ENCODE assay signal across 8 cellular contexts in the genomic region with DNA sequence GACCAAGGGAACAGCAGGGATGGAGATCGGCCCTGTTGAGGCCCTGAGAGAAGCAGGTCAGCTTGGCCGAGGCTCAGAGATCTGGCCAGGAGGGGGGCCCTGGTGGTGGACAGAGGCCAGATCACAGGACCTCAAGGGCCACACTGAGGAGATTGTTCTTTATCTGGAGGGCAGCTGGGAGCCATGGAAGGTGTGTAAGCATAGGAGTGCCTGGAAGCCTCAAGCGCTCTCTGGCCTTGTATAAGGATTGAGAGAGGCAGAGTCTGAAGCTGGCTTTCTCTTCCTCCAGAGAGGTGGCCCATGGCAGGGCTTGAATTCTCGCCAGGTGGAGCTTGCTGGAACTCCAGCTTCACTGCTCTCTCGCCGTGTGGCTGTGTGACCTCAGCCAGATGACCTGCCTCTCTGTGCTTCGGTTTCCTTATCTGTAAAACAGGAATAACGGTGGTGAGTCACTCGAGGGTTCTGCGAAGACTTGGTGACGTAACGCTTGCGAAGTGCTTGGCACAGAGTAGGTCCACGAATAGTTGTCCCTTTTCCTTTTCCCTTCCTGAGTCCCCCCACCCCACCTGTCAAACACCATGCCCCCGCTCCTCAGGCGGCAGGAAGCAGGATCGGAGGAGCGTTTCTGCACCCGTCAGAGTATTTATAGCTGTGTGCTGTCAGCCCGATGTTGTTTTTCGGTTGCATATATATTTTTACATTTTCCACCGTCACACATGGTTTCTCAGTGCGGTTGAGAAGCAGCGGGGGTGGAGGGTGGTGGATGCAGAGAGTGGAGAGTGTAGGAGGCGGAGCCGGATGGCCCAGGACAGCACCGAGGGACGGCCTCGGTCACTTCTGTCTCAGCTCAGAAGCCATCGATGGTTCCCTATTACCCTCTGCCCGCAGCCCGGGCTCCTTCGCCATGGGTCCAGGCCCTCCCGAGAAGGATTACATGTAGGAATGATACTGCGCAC. TPM values are rescaled to one million over a fixed set of nuclear protein-coding genes. Genes with fewer than 3 reads are reported as not detected.
DNase-seq lines count a peak whose midpoint lies in the region; ATAC-seq lines count a peak whose summit lies in the region.

No MANE protein-coding gene starts in this region.

- H3K36me3 ChIP-seq in naive thymus-derived CD4-positive, alpha-beta T cell (ENCODE audit: control insufficient read depth in 2 of 3, insufficient read depth in 3 of 3, low read length in 3 of 3) = no peaks in the 10 kb centered on the region
- H3K36me3 ChIP-seq in thymus (ENCODE audit: control insufficient read depth, insufficient read depth) = no peaks in the 10 kb centered on the region

- intact Hi-C loops in naive thymus-derived CD4-positive, alpha-beta T cell (cut with micrococcal nuclease) = loop anchor here (1.0 to 5.0 kb wide), 5 partner anchors 16 to 114 kb away; a partner anchor contains a TSS

- no peaks in the 10 kb centered on the region for H3K27me3 Mint-ChIP-seq in naive thymus-derived CD4-positive, alpha-beta T cell

- no peaks in the 10 kb centered on the region for H3K9me3 Mint-ChIP-seq in activated naive CD4-positive, alpha-beta T cell treated with anti-CD3 and anti-CD28 coated beads, Interleukin-2, amount 50 U/mL, for 72 hours
- H3K9me3 Mint-ChIP-seq in naive thymus-derived CD4-positive, alpha-beta T cell = peaks cover 0 to 1% (median 0%) of the 10 kb centered on the region in 11 donors

- H3K4me3 ChIP-seq in naive thymus-derived CD4-positive, alpha-beta T cell (ENCODE audit: low read length) = peak overlapping the region; percentile 64
- H3K4me3 ChIP-seq in thymus (ENCODE audit: low read length) = peak overlapping the region; percentile 42

- 19% methylated on average over 35 of the region's 35 CpGs for WGBS in thymus

- POLR2A ChIA-PET in naive thymus-derived CD4-positive, alpha-beta T cell (lab: Charles Lee) = interaction anchor here (0.7 to 1.8 kb wide), 9 partner anchors 9 to 236 kb away, joined by 3 to 20 read pairs (median 5); no protein-coding TSS in a partner anchor

- peaks cover 15 to 22% of the 10 kb centered on the region in 2 donors for H3K4me1 ChIP-seq in naive thymus-derived CD4-positive, alpha-beta T cell (ENCODE audit: control insufficient read depth in 2 of 2, insufficient read depth in 2 of 2, low read length in 2 of 2)
- H3K4me1 ChIP-seq in thymus (ENCODE audit: control insufficient read depth, insufficient read depth, low read length) = peaks cover 22% of the 10 kb centered on the region

- DNase-seq in RPMI8226 (peak; percentile 91), SHP77 treated with DMSO at 0.1 percent for 48 hours (lab: John Stamatoyannopoulos, UW) (no peak), GOT3 (lab: John Stamatoyannopoulos, UW) (no peak)
- peak; percentile 75 to 87 for DNase-seq in activated naive CD4-positive, alpha-beta T cell treated with anti-CD3 and anti-CD28 coated beads, Interleukin-2, amount 50 U/mL, for 72 hours (ENCODE audit: low spot score in 2 of 2)
- DNase-seq in naive thymus-derived CD4-positive, alpha-beta T cell = peak; percentile 16 to 79 (median 43)

- no peaks in the 10 kb centered on the region for H3K9me3 ChIP-seq in naive thymus-derived CD4-positive, alpha-beta T cell (ENCODE audit: control insufficient read depth in 2 of 3, low read length in 3 of 3)
- H3K9me3 ChIP-seq in thymus (ENCODE audit: control insufficient read depth) = no peaks in the 10 kb centered on the region

- peak overlapping the region; percentile 80 to 96 (median 89) for H3K4me3 Mint-ChIP-seq in naive thymus-derived CD4-positive, alpha-beta T cell

- ATAC-seq in GM18499 (IDR thresholded peaks at IDR 0.05; ENCODE audit: insufficient read depth, unreplicated experiment) (peak; percentile 42), HG02763 (IDR thresholded peaks at IDR 0.05; ENCODE audit: unreplicated experiment) (peak; percentile 76)
- peak; percentile 76 to 80 for ATAC-seq in activated naive CD4-positive, alpha-beta T cell treated with anti-CD3 and anti-CD28 coated beads, Interleukin-2, amount 50 U/mL, for 72 hours
- ATAC-seq in naive thymus-derived CD4-positive, alpha-beta T cell = peak; percentile 79

- H3K27me3 ChIP-seq in naive thymus-derived CD4-positive, alpha-beta T cell (ENCODE audit: control insufficient read depth in 2 of 2, insufficient read depth in 2 of 2, low read length in 2 of 2) = no peaks in the 10 kb centered on the region
- H3K27me3 ChIP-seq in thymus (ENCODE audit: control insufficient read depth, insufficient read depth) = no peaks in the 10 kb centered on the region

- H3K27ac ChIP-seq in naive thymus-derived CD4-positive, alpha-beta T cell (ENCODE audit: low read depth, low read length) = peak overlapping the region; percentile 59
- H3K27ac ChIP-seq in thymus (ENCODE audit: low read depth) = peak overlapping the region; percentile 92

- CTCF ChIA-PET in naive thymus-derived CD4-positive, alpha-beta T cell (lab: Charles Lee) = interaction anchor here (0.7 to 3.1 kb wide), 4 partner anchors 10 to 34 kb away, joined by 3 to 16 read pairs (median 5); no protein-coding TSS in a partner anchor

- peak overlapping the region; percentile 98 to 99 for H3K27ac Mint-ChIP-seq in activated naive CD4-positive, alpha-beta T cell treated with anti-CD3 and anti-CD28 coated beads, Interleukin-2, amount 50 U/mL, for 72 hours
- peak overlapping the region; percentile 84 to 95 (median 90) for H3K27ac Mint-ChIP-seq in naive thymus-derived CD4-positive, alpha-beta T cell

- no peaks in the 10 kb centered on the region for H3K36me3 Mint-ChIP-seq in activated naive CD4-positive, alpha-beta T cell treated with anti-CD3 and anti-CD28 coated beads, Interleukin-2, amount 50 U/mL, for 72 hours
- no peaks in the 10 kb centered on the region for H3K36me3 Mint-ChIP-seq in naive thymus-derived CD4-positive, alpha-beta T cell

- peaks cover 19 to 45% (median 43%) of the 10 kb centered on the region in 7 donors for H3K4me1 Mint-ChIP-seq in naive thymus-derived CD4-positive, alpha-beta T cell

RNA-seq across cellular contexts. Expression of a gene that starts 17.0 kb away (rescaled TPM):
- total RNA-seq in activated naive CD4-positive, alpha-beta T cell treated with anti-CD3 and anti-CD28 coated beads, Interleukin-2, amount 50 U/mL, for 72 hours = under 1 TPM in 1 of 2 donors, not detected in 1; 0.14 TPM
- not detected for total RNA-seq in naive thymus-derived CD4-positive, alpha-beta T cell
- polyA plus RNA-seq in naive thymus-derived CD4-positive, alpha-beta T cell = not detected
- 0.21 TPM for polyA plus RNA-seq in thymus

Comparison
In these comparisons a context has a peak if more than half of its experiments do, and no peak if none do; other contexts are left out.
1. DNase-seq: peak in RPMI8226 (single experiment), activated naive CD4-positive, alpha-beta T cell treated with anti-CD3 and anti-CD28 coated beads, Interleukin-2, amount 50 U/mL, for 72 hours (2 of 2) and naive thymus-derived CD4-positive, alpha-beta T cell (9 of 9); none in SHP77 treated with DMSO at 0.1 percent for 48 hours (single experiment) and GOT3 (single experiment).
2. Peak in every context shown above with its lines, with median percentiles within 50 percentile points of each other: ATAC-seq.